ENCODE assay signal across 35 cellular contexts in the genomic region with DNA sequence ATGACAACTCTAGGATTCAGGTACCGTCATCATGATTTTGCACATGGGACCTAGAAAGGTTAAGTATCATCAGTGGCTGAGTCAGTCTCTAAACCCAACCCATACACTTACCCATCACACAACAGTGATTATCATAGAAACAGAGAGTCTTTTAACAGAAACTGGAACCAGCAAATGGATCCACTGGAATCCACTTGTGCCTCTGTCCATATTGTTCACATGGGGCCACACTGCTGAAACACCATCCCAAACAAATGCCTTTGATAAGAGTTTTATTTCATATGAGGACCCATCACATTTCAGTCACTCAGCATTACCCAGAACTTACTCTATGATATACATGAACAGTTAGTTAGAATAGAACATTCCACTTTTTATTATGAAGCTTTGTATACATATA.
"Had no signal": no experiment of that assay in that cellular context is flagged by ENCODE, and none has a peak within 500 bp of the region (broad histone marks: within the 10 kb centered on the region; RNA-seq: fewer than 3 reads in every experiment).

No MANE protein-coding gene starts in this region.

- DNase-seq: Karpas-422, Kasumi-1, MG63, MM.1S, MV-4-11, NCI-H1048, NCI-H1092, NCI-H1092 treated with DMSO at 0.1 percent for 48 hours, NCI-H1105, NCI-H1105 treated with DMSO at 0.1 percent for 48 hours, NCI-H1417, NCI-H1417 treated with DMSO at 0.1 percent for 48 hours, NCI-H1436, NCI-H1436 treated with DMSO at 0.1 percent for 48 hours, NCI-H146, NCI-H1694, NCI-H1694 treated with DMSO at 0.1 percent for 48 hours, NCI-H187, NCI-H187 treated with DMSO at 0.1 percent for 48 hours, NCI-H1930, NCI-H2029, NCI-H2029 treated with DMSO at 0.1 percent for 48 hours, NCI-H2081, NCI-H2081 treated with DMSO at 0.1 percent for 48 hours, NCI-H2107, NCI-H2171, NCI-H2171 treated with DMSO at 0.1 percent for 48 hours, NCI-H2227 treated with DMSO at 0.1 percent for 48 hours, NCI-H226, NCI-H345, NCI-H446, NCI-H446 treated with DMSO at 0.1 percent for 48 hours, NCI-H510A, NCI-H510A treated with DMSO at 0.1 percent for 48 hours, NCI-H524 had no signal

- H3K4me3 ChIP-seq: MG63 had no signal

- H3K36me3 ChIP-seq: MG63 had no signal

- H3K9me3 ChIP-seq: MG63 had no signal

- H3K27me3 ChIP-seq: MG63 had no signal
